ENCODE assay signal across 7 cellular contexts in the genomic region with DNA sequence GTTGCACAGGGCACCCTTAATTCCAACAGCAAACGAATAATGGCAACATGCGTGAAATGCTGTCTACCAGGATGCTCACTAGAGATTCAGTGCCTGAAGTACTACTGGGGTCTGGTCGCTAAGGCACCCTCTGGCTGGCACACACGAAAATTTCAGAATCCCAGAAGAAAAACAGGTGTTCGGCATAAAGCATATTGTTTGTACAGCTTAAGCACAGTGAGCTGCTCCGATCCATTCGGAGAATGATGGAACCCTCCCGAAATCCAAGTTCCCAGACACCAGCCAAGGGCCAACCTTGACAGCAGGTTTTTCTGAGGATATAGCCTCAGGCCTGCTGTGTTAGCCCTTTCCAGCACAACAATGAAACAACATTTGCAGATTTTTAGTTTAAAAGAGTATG.
"Had no signal": no experiment of that assay in that cellular context is flagged by ENCODE, and none has a peak within 500 bp of the region (broad histone marks: within the 10 kb centered on the region; RNA-seq: fewer than 3 reads in every experiment).

No MANE protein-coding gene starts in this region.

- H3K4me3 ChIP-seq: GM23338 had no signal

- H3K27ac Mint-ChIP-seq: GM23338, H9 had no signal

- H3K9me3 Mint-ChIP-seq: H9 had no signal

- FAIRE-seq: H1, H54, HTR-8/SVneo had no signal

- H3K4me3 Mint-ChIP-seq: GM23338, H9 had no signal

- DNase-seq: H9, HCEC 1CT, IMR-90 had no signal
